1 cellular context compared by ENCODE assay signal in genomic region chr6:144697389-144697788, GRCh38.
TF ChIP-seq lines count a peak whose summit lies in the region.

No MANE protein-coding gene starts in this region.

TF ChIP-seq in SK-N-SH treated with all-trans-retinoic acid at 6 μM for 48 hours, 23 proteins besides CTCF, POLR2A, EP300 and RAD21 (continued from another document):
- TF ChIP-seq, protein P1, sequence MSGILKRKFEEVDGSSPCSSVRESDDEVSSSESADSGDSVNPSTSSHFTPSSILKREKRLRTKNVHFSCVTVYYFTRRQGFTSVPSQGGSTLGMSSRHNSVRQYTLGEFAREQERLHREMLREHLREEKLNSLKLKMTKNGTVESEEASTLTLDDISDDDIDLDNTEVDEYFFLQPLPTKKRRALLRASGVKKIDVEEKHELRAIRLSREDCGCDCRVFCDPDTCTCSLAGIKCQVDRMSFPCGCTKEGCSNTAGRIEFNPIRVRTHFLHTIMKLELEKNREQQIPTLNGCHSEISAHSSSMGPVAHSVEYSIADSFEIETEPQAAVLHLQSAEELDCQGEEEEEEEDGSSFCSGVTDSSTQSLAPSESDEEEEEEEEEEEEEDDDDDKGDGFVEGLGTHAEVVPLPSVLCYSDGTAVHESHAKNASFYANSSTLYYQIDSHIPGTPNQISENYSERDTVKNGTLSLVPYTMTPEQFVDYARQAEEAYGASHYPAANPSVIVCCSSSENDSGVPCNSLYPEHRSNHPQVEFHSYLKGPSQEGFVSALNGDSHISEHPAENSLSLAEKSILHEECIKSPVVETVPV (CRISPR knock-in tag; IDR thresholded peaks at IDR 0.05): no peak
- TF ChIP-seq ZFP3 (CRISPR knock-in tag; IDR thresholded peaks at IDR 0.05) (no peak), ZNF565 (CRISPR knock-in tag; conservative IDR thresholded peaks at IDR 0.05; ENCODE audit: low read depth) (no peak), ESRRG (CRISPR knock-in tag; IDR thresholded peaks at IDR 0.05) (no peak), OSR1 (CRISPR knock-in tag; IDR thresholded peaks at IDR 0.05) (no peak), ISL1 (CRISPR knock-in tag; IDR thresholded peaks at IDR 0.05) (peak; percentile 48), ZFP30 (CRISPR knock-in tag; IDR thresholded peaks at IDR 0.05) (no peak), CREB5 (CRISPR knock-in tag; IDR thresholded peaks at IDR 0.05; ENCODE audit: low read depth) (no peak), ZNF8 (CRISPR knock-in tag; IDR thresholded peaks at IDR 0.05) (no peak), GLIS3 (CRISPR knock-in tag; IDR thresholded peaks at IDR 0.05) (no peak), RARB (CRISPR knock-in tag; IDR thresholded peaks at IDR 0.05) (no peak)
- TF ChIP-seq, protein P2, sequence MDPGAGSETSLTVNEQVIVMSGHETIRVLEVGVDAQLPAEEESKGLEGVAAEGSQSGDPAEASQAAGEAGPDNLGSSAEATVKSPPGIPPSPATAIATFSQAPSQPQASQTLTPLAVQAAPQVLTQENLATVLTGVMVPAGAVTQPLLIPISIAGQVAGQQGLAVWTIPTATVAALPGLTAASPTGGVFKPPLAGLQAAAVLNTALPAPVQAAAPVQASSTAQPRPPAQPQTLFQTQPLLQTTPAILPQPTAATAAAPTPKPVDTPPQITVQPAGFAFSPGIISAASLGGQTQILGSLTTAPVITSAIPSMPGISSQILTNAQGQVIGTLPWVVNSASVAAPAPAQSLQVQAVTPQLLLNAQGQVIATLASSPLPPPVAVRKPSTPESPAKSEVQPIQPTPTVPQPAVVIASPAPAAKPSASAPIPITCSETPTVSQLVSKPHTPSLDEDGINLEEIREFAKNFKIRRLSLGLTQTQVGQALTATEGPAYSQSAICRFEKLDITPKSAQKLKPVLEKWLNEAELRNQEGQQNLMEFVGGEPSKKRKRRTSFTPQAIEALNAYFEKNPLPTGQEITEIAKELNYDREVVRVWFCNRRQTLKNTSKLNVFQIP (CRISPR knock-in tag; IDR thresholded peaks at IDR 0.05; ENCODE audit: borderline replicate concordance, low read depth): no peak
